ENCODE assay signal across 1 cellular context in genomic region chr22:30356392-30357230, GRCh38.
TF ChIP-seq lines count a peak whose summit lies in the region.

CCDC157 (plus strand) TSS chr22:30357007; CDS start chr22:30366001, 8,994 bp downstream.
A gene with protein sequence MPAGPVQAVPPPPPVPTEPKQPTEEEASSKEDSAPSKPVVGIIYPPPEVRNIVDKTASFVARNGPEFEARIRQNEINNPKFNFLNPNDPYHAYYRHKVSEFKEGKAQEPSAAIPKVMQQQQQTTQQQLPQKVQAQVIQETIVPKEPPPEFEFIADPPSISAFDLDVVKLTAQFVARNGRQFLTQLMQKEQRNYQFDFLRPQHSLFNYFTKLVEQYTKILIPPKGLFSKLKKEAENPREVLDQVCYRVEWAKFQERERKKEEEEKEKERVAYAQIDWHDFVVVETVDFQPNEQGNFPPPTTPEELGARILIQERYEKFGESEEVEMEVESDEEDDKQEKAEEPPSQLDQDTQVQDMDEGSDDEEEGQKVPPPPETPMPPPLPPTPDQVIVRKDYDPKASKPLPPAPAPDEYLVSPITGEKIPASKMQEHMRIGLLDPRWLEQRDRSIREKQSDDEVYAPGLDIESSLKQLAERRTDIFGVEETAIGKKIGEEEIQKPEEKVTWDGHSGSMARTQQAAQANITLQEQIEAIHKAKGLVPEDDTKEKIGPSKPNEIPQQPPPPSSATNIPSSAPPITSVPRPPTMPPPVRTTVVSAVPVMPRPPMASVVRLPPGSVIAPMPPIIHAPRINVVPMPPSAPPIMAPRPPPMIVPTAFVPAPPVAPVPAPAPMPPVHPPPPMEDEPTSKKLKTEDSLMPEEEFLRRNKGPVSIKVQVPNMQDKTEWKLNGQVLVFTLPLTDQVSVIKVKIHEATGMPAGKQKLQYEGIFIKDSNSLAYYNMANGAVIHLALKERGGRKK (minus strand): TSS chr22:30356894. CDS start chr22:30356792, 102 bp downstream.

TF ChIP-seq in WTC11, 78 proteins besides CTCF, POLR2A, EP300 and RAD21 (continued from another document):
- TF ChIP-seq, protein P1, sequence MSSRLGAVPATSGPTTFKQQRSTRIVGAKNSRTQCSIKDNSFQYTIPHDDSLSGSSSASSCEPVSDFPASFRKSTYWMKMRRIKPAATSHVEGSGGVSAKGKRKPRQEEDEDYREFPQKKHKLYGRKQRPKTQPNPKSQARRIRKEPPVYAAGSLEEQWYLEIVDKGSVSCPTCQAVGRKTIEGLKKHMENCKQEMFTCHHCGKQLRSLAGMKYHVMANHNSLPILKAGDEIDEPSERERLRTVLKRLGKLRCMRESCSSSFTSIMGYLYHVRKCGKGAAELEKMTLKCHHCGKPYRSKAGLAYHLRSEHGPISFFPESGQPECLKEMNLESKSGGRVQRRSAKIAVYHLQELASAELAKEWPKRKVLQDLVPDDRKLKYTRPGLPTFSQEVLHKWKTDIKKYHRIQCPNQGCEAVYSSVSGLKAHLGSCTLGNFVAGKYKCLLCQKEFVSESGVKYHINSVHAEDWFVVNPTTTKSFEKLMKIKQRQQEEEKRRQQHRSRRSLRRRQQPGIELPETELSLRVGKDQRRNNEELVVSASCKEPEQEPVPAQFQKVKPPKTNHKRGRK (CRISPR knock-in tag; IDR thresholded peaks at IDR 0.05; ENCODE audit: borderline replicate concordance), result no peak
- no peak for TF ChIP-seq MLX (CRISPR knock-in tag; IDR thresholded peaks at IDR 0.05)
TF ChIP-seq in WTC11: peak in this region for 25.
